ENCODE assay signal across 22 cellular contexts in the genomic region with DNA sequence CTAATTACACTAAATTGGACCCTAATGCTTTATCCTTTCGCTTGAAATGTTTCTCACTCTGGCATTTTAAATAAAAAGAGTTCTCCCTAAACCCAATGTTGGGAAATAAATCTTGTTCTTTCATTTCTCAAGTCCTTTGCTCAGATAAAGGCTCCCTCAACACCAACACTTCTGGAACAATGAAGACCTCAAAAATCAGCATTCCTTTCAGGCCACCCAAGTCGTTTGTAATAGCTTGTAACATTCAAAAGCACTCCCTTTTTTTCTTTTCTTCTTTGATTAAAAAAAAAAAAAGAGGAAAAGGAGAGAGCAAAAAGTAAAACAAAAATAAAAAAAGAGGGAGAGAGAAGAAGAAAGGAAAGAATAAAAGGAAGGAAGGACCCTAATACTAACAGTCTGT. TPM values are rescaled to one million over a fixed set of nuclear protein-coding genes. Genes with fewer than 3 reads are reported as not detected.
DNase-seq lines count a peak whose midpoint lies in the region; ATAC-seq, FAIRE-seq and TF ChIP-seq lines count a peak whose summit lies in the region.
"Had no signal": no experiment of that assay in that cellular context is flagged by ENCODE, and none has a peak within 500 bp of the region (broad histone marks: within the 10 kb centered on the region; RNA-seq: fewer than 3 reads in every experiment).

No MANE protein-coding gene starts in this region.

- no peaks in the 10 kb centered on the region for H3K79me2 ChIP-seq in GM23338 (replicated peaks; ENCODE audit: insufficient read depth)
- no peaks in the 10 kb centered on the region for H3K79me2 ChIP-seq in Loucy (ENCODE audit: insufficient read depth, low read length)
- no peaks in the 10 kb centered on the region for H3K79me2 ChIP-seq in H1 (ENCODE audit: control insufficient read depth in 1 of 2, insufficient read depth in 2 of 2, low read length in 2 of 2)

- H3K27ac Mint-ChIP-seq in GM23338 (no peak overlapping the region; the same call in 1 of the 2 replicates), neural crest cell (ENCODE audit: unreplicated experiment) (peak overlapping the region; percentile 45)
- H3K27ac Mint-ChIP-seq in CD8-positive, alpha-beta memory T cell, result peak overlapping the region in 2 of 8 donors; percentile 45 to 70

- no peak for TF ChIP-seq POLR2A in H1 (IDR thresholded peaks at IDR 0.05; ENCODE audit: control extremely low read depth in 1 of 2, low read depth in 2 of 2, low read length in 2 of 2)

- 0 out of 2 replicates have a peak overlapping the region, but pooled peaks have one; percentile 7 for H3K27ac ChIP-seq in GM23338 (ENCODE audit: low read depth)
- H3K27ac ChIP-seq in H1 (ENCODE audit: low read depth, low read length), result no peak overlapping the region
- H3K27ac ChIP-seq in CD8-positive, alpha-beta memory T cell (ENCODE audit: low read depth, low read length), result no peak overlapping the region
- H3K27ac ChIP-seq in pancreas, result no peak overlapping the region
- H3K27ac ChIP-seq: HL-60 had no signal

- no peak overlapping the region for H2AFZ ChIP-seq in GM23338
- 0 out of 2 replicates have a peak overlapping the region, but pooled peaks have one; percentile 20 for H2AFZ ChIP-seq in Loucy (ENCODE audit: low read length)
- H2AFZ ChIP-seq in H1 (ENCODE audit: low read length), result no peak overlapping the region

- H3K36me3 ChIP-seq in GM23338 (ENCODE audit: insufficient read depth) (no peaks in the 10 kb centered on the region), Loucy (ENCODE audit: insufficient read depth, low read length) (no peaks in the 10 kb centered on the region), H1 (ENCODE audit: control insufficient read depth in 2 of 4, insufficient read depth in 4 of 4, low read length in 3 of 4) (no peaks in the 10 kb centered on the region), pancreas (no peaks in the 10 kb centered on the region)
- H3K36me3 ChIP-seq in CD8-positive, alpha-beta memory T cell (ENCODE audit: insufficient read depth, low read length), result peaks cover 19% of the 10 kb centered on the region
- H3K36me3 ChIP-seq: BE2C had no signal

- H3K9ac ChIP-seq in Loucy (ENCODE audit: low read depth, low read length, poor library complexity, severe bottlenecking) (no peak overlapping the region), H1 (replicated peaks in 1 of 4; ENCODE audit: extremely low read depth in 1 of 4, low read depth in 3 of 4, low read length in 3 of 4) (no peak overlapping the region)

- no peaks in the 10 kb centered on the region for H3K79me1 ChIP-seq in H1 (ENCODE audit: low read depth, low read length)

- no peak for TF ChIP-seq EP300 in H1 (IDR thresholded peaks at IDR 0.05; ENCODE audit: borderline replicate concordance in 1 of 2, low read depth in 2 of 2, low read length in 2 of 2)

- H3K4me3 Mint-ChIP-seq in GM23338 (no peak overlapping the region; the same call in 2 of the 3 replicates), neural crest cell (no peak overlapping the region)
- H3K4me3 Mint-ChIP-seq in CD8-positive, alpha-beta memory T cell, result no peak overlapping the region
- H3K4me3 Mint-ChIP-seq: CD14-positive monocyte had no signal

- H3K18ac ChIP-seq in H1 (ENCODE audit: extremely low read depth, low read length), result no peak overlapping the region

- no peak overlapping the region for H3K23ac ChIP-seq in H1 (ENCODE audit: insufficient read length)

- H4K5ac ChIP-seq in H1 (ENCODE audit: insufficient read length, low read depth, low read length), result no peak overlapping the region

- H3K9me2 ChIP-seq in GM23338 (ENCODE audit: insufficient read depth) (no peaks in the 10 kb centered on the region), Loucy (replicated peaks; ENCODE audit: low read depth, low read length) (no peaks in the 10 kb centered on the region)

- H3K9me3 Mint-ChIP-seq in GM23338 (no peaks in the 10 kb centered on the region), neural crest cell (no peaks in the 10 kb centered on the region)
- no peaks in the 10 kb centered on the region for H3K9me3 Mint-ChIP-seq in CD8-positive, alpha-beta memory T cell

- H3K23me2 ChIP-seq in H1 (ENCODE audit: low read depth, low read length), result no peaks in the 10 kb centered on the region

- H3F3A ChIP-seq in GM23338 (replicated peaks; ENCODE audit: low read depth), result peaks cover 8% of the 10 kb centered on the region; the same call in 1 of the 2 replicates
- H3F3A ChIP-seq in Loucy (ENCODE audit: low read depth), result no peaks in the 10 kb centered on the region

- no peaks in the 10 kb centered on the region for H3K27me3 ChIP-seq in GM23338 (ENCODE audit: insufficient read depth)
- no peaks in the 10 kb centered on the region for H3K27me3 ChIP-seq in Loucy (ENCODE audit: insufficient read depth, low read length, poor library complexity, severe bottlenecking)
- no peaks in the 10 kb centered on the region for H3K27me3 ChIP-seq in H1 (replicated peaks in 1 of 4; ENCODE audit: control insufficient read depth in 3 of 4, extremely low read depth in 1 of 4, insufficient read depth in 3 of 4, low read length in 3 of 4)
- H3K27me3 ChIP-seq in CD8-positive, alpha-beta memory T cell (ENCODE audit: insufficient read depth, low read length, poor library complexity, severe bottlenecking), result no peaks in the 10 kb centered on the region
- no peaks in the 10 kb centered on the region for H3K27me3 ChIP-seq in pancreas
- H3K27me3 ChIP-seq: BE2C had no signal

- no peak overlapping the region for H2BK120ac ChIP-seq in H1 (replicated peaks; ENCODE audit: low read depth, low read length)

- peak; percentile 48 for FAIRE-seq in H1 (lab: Jason Lieb, UNC)
- FAIRE-seq in pancreas (lab: Jason Lieb, UNC), result no peak
- FAIRE-seq: H54, RCC 7860 had no signal

- peaks cover 2% of the 10 kb centered on the region for H3K27me3 Mint-ChIP-seq in GM23338 (ENCODE audit: insufficient read depth, low read depth, poor library complexity)
- no peaks in the 10 kb centered on the region for H3K27me3 Mint-ChIP-seq in neural crest cell (ENCODE audit: low read depth)
- no peaks in the 10 kb centered on the region for H3K27me3 Mint-ChIP-seq in CD8-positive, alpha-beta memory T cell

- no peak for TF ChIP-seq RAD21 in H1 (IDR thresholded peaks at IDR 0.05 in 1 of 2, conservative IDR thresholded peaks at IDR 0.05 in 1 of 2; ENCODE audit: low read depth in 2 of 2, low read length in 2 of 2)

- no peak overlapping the region for H3K4me3 ChIP-seq in GM23338
- H3K4me3 ChIP-seq in Loucy (ENCODE audit: low read length, poor library complexity, severe bottlenecking), result no peak overlapping the region
- no peak overlapping the region for H3K4me3 ChIP-seq in H1 (ENCODE audit: extremely low read depth in 1 of 4, insufficient read depth in 2 of 4, low read depth in 3 of 4, low read length in 4 of 4)
- H3K4me3 ChIP-seq in CD8-positive, alpha-beta memory T cell (ENCODE audit: low read length), result no peak overlapping the region
- no peak overlapping the region for H3K4me3 ChIP-seq in pancreas

- H4K8ac ChIP-seq in H1 (ENCODE audit: extremely low read depth, insufficient read depth, low read length), result no peak overlapping the region

- intact Hi-C loops in pancreas (cut with DNase I), result no loop called here

- H3K36me3 Mint-ChIP-seq in GM23338 (ENCODE audit: low read depth) (no peaks in the 10 kb centered on the region), neural crest cell (ENCODE audit: low read depth) (peaks cover 4% of the 10 kb centered on the region)
- H3K36me3 Mint-ChIP-seq in CD8-positive, alpha-beta memory T cell, result peaks cover 10 to 62% (median 14%) of the 10 kb centered on the region in 3 donors
- H3K36me3 Mint-ChIP-seq: CD14-positive monocyte had no signal

- H3K4me2 ChIP-seq in GM23338 (peak overlapping the region; percentile 3; the same call in 1 of the 2 replicates), Loucy (ENCODE audit: low read depth, low read length, poor library complexity, severe bottlenecking) (no peak overlapping the region), H1 (ENCODE audit: insufficient read depth in 1 of 2, low read depth in 2 of 2, low read length in 2 of 2) (peak overlapping the region; percentile 14 to 20; a peak in 1 of 4 replicates)

- H3K4me1 ChIP-seq in GM23338 (ENCODE audit: insufficient read depth) (peaks cover 14% of the 10 kb centered on the region), Loucy (ENCODE audit: insufficient read depth, low read length, poor library complexity, severe bottlenecking) (no peaks in the 10 kb centered on the region), H1 (replicated peaks in 1 of 4; ENCODE audit: control insufficient read depth in 3 of 4, insufficient read depth in 4 of 4, low read length in 3 of 4) (peaks cover 0 to 7% (median 3%) of the 10 kb centered on the region in 4 experiments; a peak in 4 of 7 replicates), pancreas (no peaks in the 10 kb centered on the region)
- peaks cover 5% of the 10 kb centered on the region for H3K4me1 ChIP-seq in CD8-positive, alpha-beta memory T cell (ENCODE audit: insufficient read depth, low read length)
- H3K4me1 ChIP-seq: BE2C had no signal

- H3K14ac ChIP-seq in H1 (ENCODE audit: insufficient read length), result no peak overlapping the region

- no peak overlapping the region for H2BK5ac ChIP-seq in H1 (ENCODE audit: low read depth, low read length)

- H3K4ac ChIP-seq in H1 (replicated peaks; ENCODE audit: insufficient read length, low read depth, low read length), result no peak overlapping the region

- CTCF ChIA-PET in H1 (lab: Charles Lee; ENCODE audit: partially characterized antibody), result interaction anchor here (0.6 to 23.7 kb wide), 3 partner anchors 13 to 117 kb away, joined by 3 to 425 read pairs (median 117); partner anchors contain the start of gene FOXJ1
- CTCF ChIA-PET in CD8-positive, alpha-beta memory T cell (lab: Charles Lee), result no interaction called here

- H3K4me1 Mint-ChIP-seq in GM23338 (peaks cover 16% of the 10 kb centered on the region), neural crest cell (peaks cover 30% of the 10 kb centered on the region)
- H3K4me1 Mint-ChIP-seq in CD8-positive, alpha-beta memory T cell, result peaks cover 0 to 2% (median 0%) of the 10 kb centered on the region in 3 donors

- ATAC-seq in GM23338 (peak; percentile 56), pancreas (no peak)

- H2BK12ac ChIP-seq in H1 (ENCODE audit: low read depth, low read length), result no peak overlapping the region

- DNase-seq in GM23338 (ENCODE audit: low spot score) (peak; percentile 38), H1 (ENCODE audit: low read depth in 1 of 2, low spot score in 2 of 2) (no peak), neural crest cell (ENCODE audit: low read depth, low spot score) (no peak), SIG-M5 (lab: John Stamatoyannopoulos, UW) (no peak), pancreas (no peak), dedifferentiated amniotic fluid mesenchymal stem cell (ENCODE audit: extremely low spot score) (no peak)
- no peak for DNase-seq in CD8-positive, alpha-beta memory T cell
- DNase-seq: BE2C, Calu3, NCI-H1105, NCI-H1436 treated with DMSO at 0.1 percent for 48 hours, NCI-H1930, NCI-H2107, NCI-H446, NCI-H524 treated with DMSO at 0.1 percent for 48 hours, NCI-H774 had no signal

- TF ChIP-seq CTCF in GM23338 (conservative IDR thresholded peaks at IDR 0.05; ENCODE audit: low read depth in 2 of 2) (no peak), Loucy (conservative IDR thresholded peaks at IDR 0.05; ENCODE audit: low read length) (no peak), H1 (IDR thresholded peaks at IDR 0.05; ENCODE audit: control extremely low read depth in 1 of 3, insufficient read depth in 1 of 3, low read depth in 1 of 3, low read length in 3 of 3) (no peak), neural crest cell (conservative IDR thresholded peaks at IDR 0.05) (no peak), pancreas (IDR thresholded peaks at IDR 0.05) (no peak)

- H3K56ac ChIP-seq in H1 (replicated peaks; ENCODE audit: insufficient read length, low read depth, low read length), result no peak overlapping the region

- POLR2A ChIA-PET in H1 (lab: Charles Lee; ENCODE audit: partially characterized antibody), result no interaction called here
- POLR2A ChIA-PET in CD8-positive, alpha-beta memory T cell (lab: Charles Lee), result no interaction called here

- 61% methylated on average over 2 of the region's 2 CpGs; no CpG with 5 or more reads in 1 of the 2 experiments for WGBS in H1 (ENCODE audit: extremely low coverage in 1 of 2, insufficient coverage in 1 of 2, insufficient read length in 1 of 2, insufficient replicate concordance in 2 of 2, low coverage in 1 of 2, low lambda C conversion rate in 2 of 2, missing lambda C conversion rate in 1 of 2), 2 experiments
- WGBS in pancreas, 2 donors, result 63 to 80% methylated on average over 2 of the region's 2 CpGs

- no peaks in the 10 kb centered on the region for H4K20me1 ChIP-seq in GM23338 (replicated peaks; ENCODE audit: insufficient read depth)
- no peaks in the 10 kb centered on the region for H4K20me1 ChIP-seq in Loucy (ENCODE audit: insufficient read depth, low read length, poor library complexity, severe bottlenecking)
- no peaks in the 10 kb centered on the region for H4K20me1 ChIP-seq in H1 (replicated peaks in 1 of 2; ENCODE audit: control insufficient read depth in 1 of 2, insufficient read depth in 2 of 2, low read length in 2 of 2)

- H2BK20ac ChIP-seq in H1 (ENCODE audit: low read length), result no peak overlapping the region

- H3K9me3 ChIP-seq in Loucy (ENCODE audit: insufficient read depth, low read depth, low read length), result no peaks in the 10 kb centered on the region
- H3K9me3 ChIP-seq in H1 (ENCODE audit: insufficient read depth in 2 of 2, low read depth in 1 of 2, low read length in 1 of 2), result no peaks in the 10 kb centered on the region
- no peaks in the 10 kb centered on the region for H3K9me3 ChIP-seq in CD8-positive, alpha-beta memory T cell (ENCODE audit: low read length)
- no peaks in the 10 kb centered on the region for H3K9me3 ChIP-seq in pancreas
- H3K9me3 ChIP-seq: BE2C had no signal

- H2AK5ac ChIP-seq in H1 (ENCODE audit: low read depth, low read length), result no peak overlapping the region

- H2BK15ac ChIP-seq in H1 (ENCODE audit: low read length), result no peak overlapping the region

- H4K91ac ChIP-seq in H1 (replicated peaks; ENCODE audit: insufficient read length, low read length), result no peak overlapping the region

RNA-seq across cellular contexts. Expression of gene FOXJ1, which starts 23.3 kb away (rescaled TPM):
- total RNA-seq in GM23338 (2014; rRNA removed; shearing (Covaris generic)), result 8.7 and 12.3 TPM in 2 replicates
- 2.3 and 2.8 TPM in 2 replicates for polyA plus RNA-seq in GM23338 (2016; fragmentation: Nextera tagmentation; extraction: Ambion mirVana)
- total RNA-seq in H1 (2021; fragmentation: NEBNext Ultra II Directional; extraction: Animal tissue kit (Norgen Biotek cat#: 25700)), result 4.9 and 5.4 TPM in 2 replicates
- polyA plus RNA-seq in H1 (2011; rRNA removed), result 4.6 and 4.7 TPM in 2 replicates
- polyA plus RNA-seq in H1 (2011; cell fraction: cytosol; rRNA removed), result 3.7 TPM
- 3.7 TPM for polyA plus RNA-seq in H1 (2011; cell fraction: nucleus; rRNA removed)
- 3.2 to 6.3 TPM (median 4.8 TPM) in 4 replicates for polyA plus RNA-seq in H1 (2012, experiment 1 of 2)
- 4.5 TPM for polyA plus RNA-seq in H1 (2012, experiment 2 of 2)
- 5.4 TPM for polyA plus RNA-seq in H1 (2013, experiment 1 of 2)
- polyA plus RNA-seq in H1 (2013, experiment 2 of 2), result 5.7 TPM
- polyA minus RNA-seq in H1 (2011; rRNA and poly(A)+ RNA removed), result 1.3 TPM in 2 replicates
- 3.4 TPM for polyA minus RNA-seq in H1 (2011; cell fraction: cytosol; rRNA and poly(A)+ RNA removed)
- 2.7 TPM for polyA minus RNA-seq in H1 (2011; cell fraction: nucleus; rRNA and poly(A)+ RNA removed)
- total RNA-seq in neural crest cell, result 4.3 and 4.5 TPM in 2 replicates
- total RNA-seq in CD8-positive, alpha-beta memory T cell, result under 1 TPM; 0.64 to 0.94 TPM
- polyA plus RNA-seq in CD8-positive, alpha-beta memory T cell, result 0.68 TPM
- total RNA-seq in pancreas, result 1 to 10 TPM in 1 of 6 donors, under 1 TPM in 5; 0.14 to 1.2 (median 0.36) TPM
- 1 to 10 TPM; 2.4 to 5.7 TPM for polyA plus RNA-seq in pancreas
- total RNA-seq: Calu3, Daoy had no signal
- polyA plus RNA-seq: CD14-positive monocyte had no signal
